Comparison of ENCODE assay signal across 19 cellular contexts in genomic region chr19:7739211-7739752, GRCh38. TPM values are rescaled to one million over a fixed set of nuclear protein-coding genes. Genes with fewer than 3 reads are reported as not detected.
A peak's percentile ranks its signal among the peaks of the same experiment; 100 is the strongest.
DNase-seq lines count a peak whose midpoint lies in the region; ATAC-seq, FAIRE-seq and TF ChIP-seq lines count a peak whose summit lies in the region.
"Had no signal": no experiment of that assay in that cellular context is flagged by ENCODE, and none has a peak within 500 bp of the region (broad histone marks: within the 10 kb centered on the region; RNA-seq: fewer than 3 reads in every experiment).

No MANE protein-coding gene starts in this region.

- H3K4me3 Mint-ChIP-seq in GM23338: no peak overlapping the region
- no peak overlapping the region for H3K4me3 Mint-ChIP-seq in dendritic cell treated with granulocyte-macrophage colony-stimulating factor and Interleukin-4, amounts not matched to agents 40 ng/mL and 50 ng/mL, for 4 days
- H3K4me3 Mint-ChIP-seq in CD8-positive, alpha-beta T cell: no peak overlapping the region
- H3K4me3 Mint-ChIP-seq: CD4-positive, alpha-beta T cell; HFFc6 had no signal

- CTCF ChIA-PET in HepG2 (lab: Yijun Ruan, JAX; ENCODE audit: low intra/inter-chr PET ratio, low total read pairs): no interaction called here
- CTCF ChIA-PET in CD8-positive, alpha-beta T cell (lab: Charles Lee): interaction anchor here (1.6 kb wide), 1 partner anchor 61 kb away, joined by 6 read pairs; no protein-coding TSS in a partner anchor

- TF ChIP-seq POLR2A in right lobe of liver (IDR thresholded peaks at IDR 0.05) (no peak), HepG2 (IDR thresholded peaks at IDR 0.05; ENCODE audit: insufficient read depth in 1 of 2, low read depth in 2 of 2, low read length in 2 of 2) (no peak)

- intact Hi-C loops in right lobe of liver (cut with DNase I): no loop called here
- intact Hi-C loops in HepG2 (cut with micrococcal nuclease; ENCODE audit: unreplicated experiment): no loop called here
- intact Hi-C loops in dendritic cell treated with granulocyte-macrophage colony-stimulating factor and Interleukin-4, amounts not matched to agents 40 ng/mL and 50 ng/mL, for 4 days (cut with micrococcal nuclease): no loop called here
- intact Hi-C loops in CD8-positive, alpha-beta T cell (cut with DNase I, micrococcal nuclease): no loop called here
- intact Hi-C loops in upper lobe of right lung (cut with DNase I): no loop called here

- H3K36me3 ChIP-seq in right lobe of liver (no peaks in the 10 kb centered on the region), HepG2 (replicated peaks in 1 of 2; ENCODE audit: control insufficient read depth in 1 of 2, insufficient read depth in 2 of 2, low read length in 2 of 2) (no peaks in the 10 kb centered on the region), GM23338 (ENCODE audit: insufficient read depth) (no peaks in the 10 kb centered on the region), upper lobe of right lung (no peaks in the 10 kb centered on the region)
- H3K36me3 ChIP-seq in CD8-positive, alpha-beta T cell (ENCODE audit: insufficient read depth, low read length): no peaks in the 10 kb centered on the region

- no peak for FAIRE-seq in HepG2 (lab: Jason Lieb, UNC)

- H3K79me2 ChIP-seq in HepG2 (ENCODE audit: insufficient read depth, low read length): no peaks in the 10 kb centered on the region
- no peaks in the 10 kb centered on the region for H3K79me2 ChIP-seq in GM23338 (replicated peaks; ENCODE audit: insufficient read depth)

- H3K27me3 ChIP-seq in right lobe of liver (no peaks in the 10 kb centered on the region), HepG2 (ENCODE audit: control insufficient read depth in 1 of 2, insufficient read depth in 2 of 2, low read length in 2 of 2) (peaks cover 3 to 20% of the 10 kb centered on the region in 2 experiments; a peak in 2 of 5 replicates), GM23338 (ENCODE audit: insufficient read depth) (no peaks in the 10 kb centered on the region), upper lobe of right lung (no peaks in the 10 kb centered on the region)
- no peaks in the 10 kb centered on the region for H3K27me3 ChIP-seq in CD8-positive, alpha-beta T cell (ENCODE audit: insufficient read depth, low read length)

- H3K4me2 ChIP-seq in HepG2 (ENCODE audit: low read depth, low read length) (no peak overlapping the region), GM23338 (no peak overlapping the region)

- no peaks in the 10 kb centered on the region; the same call in 2 of the 3 replicates for H3K9me3 Mint-ChIP-seq in GM23338
- no peaks in the 10 kb centered on the region for H3K9me3 Mint-ChIP-seq in dendritic cell treated with granulocyte-macrophage colony-stimulating factor and Interleukin-4, amounts not matched to agents 40 ng/mL and 50 ng/mL, for 4 days
- H3K9me3 Mint-ChIP-seq in CD8-positive, alpha-beta T cell: no peaks in the 10 kb centered on the region
- H3K9me3 Mint-ChIP-seq: CD4-positive, alpha-beta T cell; HFFc6 had no signal

- in situ Hi-C loops in HepG2 (cut with HindIII; ENCODE audit: extremely low pct_ligation_motif_present, low pct_unique_long_range_greater_than_20kb): no loop called here

- BruUV-seq in HepG2 (replicated peaks; lab: Mats Ljungman, UMichigan): no TSS peak

- H3K4me1 Mint-ChIP-seq in GM23338: peaks cover 4% of the 10 kb centered on the region; the same call in 2 of the 3 replicates
- H3K4me1 Mint-ChIP-seq in dendritic cell treated with granulocyte-macrophage colony-stimulating factor and Interleukin-4, amounts not matched to agents 40 ng/mL and 50 ng/mL, for 4 days (ENCODE audit: low read depth): peaks cover 97% of the 10 kb centered on the region
- H3K4me1 Mint-ChIP-seq in CD8-positive, alpha-beta T cell (ENCODE audit: low read depth): peaks cover 2% of the 10 kb centered on the region

- H3K9me3 ChIP-seq in right lobe of liver (no peaks in the 10 kb centered on the region), HepG2 (ENCODE audit: low read length) (no peaks in the 10 kb centered on the region), upper lobe of right lung (no peaks in the 10 kb centered on the region)
- H3K9me3 ChIP-seq in CD8-positive, alpha-beta T cell (ENCODE audit: low read length): no peaks in the 10 kb centered on the region

- H3K4me3 ChIP-seq in right lobe of liver (no peak overlapping the region), HepG2 (replicated peaks in 1 of 3; ENCODE audit: insufficient read depth in 1 of 3, low read depth in 2 of 3, low read length in 3 of 3) (no peak overlapping the region), GM23338 (no peak overlapping the region), upper lobe of right lung (no peak overlapping the region)
- no peak overlapping the region for H3K4me3 ChIP-seq in CD8-positive, alpha-beta T cell (ENCODE audit: low read depth, low read length)

- POLR2A ChIA-PET in HepG2 (lab: Yijun Ruan, JAX): no interaction called here
- POLR2A ChIA-PET in CD8-positive, alpha-beta T cell (lab: Charles Lee): no interaction called here

- H4K20me1 ChIP-seq in HepG2 (ENCODE audit: insufficient read depth, low read length): no peaks in the 10 kb centered on the region
- no peaks in the 10 kb centered on the region for H4K20me1 ChIP-seq in GM23338 (replicated peaks; ENCODE audit: insufficient read depth)

- peak overlapping the region in 1 of 3 donors; percentile 18 for H3K27ac ChIP-seq in right lobe of liver
- no peak overlapping the region for H3K27ac ChIP-seq in HepG2 (ENCODE audit: extremely low read length, insufficient read depth, low read length)
- H3K27ac ChIP-seq in GM23338 (ENCODE audit: low read depth): no peak overlapping the region
- H3K27ac ChIP-seq in CD8-positive, alpha-beta T cell (ENCODE audit: low read depth, low read length): no peak overlapping the region
- H3K27ac ChIP-seq in upper lobe of right lung: no peak overlapping the region
- H3K27ac ChIP-seq: 22Rv1 had no signal

- TF ChIP-seq RAD21 in HepG2 (CRISPR knock-in tag; IDR thresholded peaks at IDR 0.05): no peak

- H3K27me3 Mint-ChIP-seq in GM23338 (ENCODE audit: insufficient read depth, low read depth, poor library complexity): peaks cover 4% of the 10 kb centered on the region
- H3K27me3 Mint-ChIP-seq in dendritic cell treated with granulocyte-macrophage colony-stimulating factor and Interleukin-4, amounts not matched to agents 40 ng/mL and 50 ng/mL, for 4 days: no peaks in the 10 kb centered on the region
- H3K27me3 Mint-ChIP-seq in CD8-positive, alpha-beta T cell (ENCODE audit: low read depth): peaks cover 10% of the 10 kb centered on the region

- DNase-seq in right lobe of liver (no peak), HepG2 (ENCODE audit: low spot score) (no peak), GM23338 (ENCODE audit: low spot score) (peak; percentile 5), activated gamma-delta T cell (lab: John Stamatoyannopoulos, UW) (no peak), upper lobe of right lung (no peak), RPMI8226 (no peak)
- DNase-seq in CD8-positive, alpha-beta T cell: no peak
- DNase-seq: CD4-positive, alpha-beta T cell; DMS53; GF-D8; HCEC 1CT; HFFc6; IMR-90; KBM-7 had no signal

- WGBS in right lobe of liver (ENCODE audit: insufficient coverage, low coverage, low lambda C conversion rate, missing lambda C conversion rate): 28% methylated on average over 2 of the region's 2 CpGs
- WGBS in HepG2 (ENCODE audit: low lambda C conversion rate): 45% methylated on average over 2 of the region's 2 CpGs

- H3K4me1 ChIP-seq in right lobe of liver (no peaks in the 10 kb centered on the region), HepG2 (ENCODE audit: insufficient read depth, low read length) (peaks cover 10% of the 10 kb centered on the region; the same call in 1 of the 2 replicates), GM23338 (ENCODE audit: insufficient read depth) (no peaks in the 10 kb centered on the region), upper lobe of right lung (no peaks in the 10 kb centered on the region)
- no peaks in the 10 kb centered on the region for H3K4me1 ChIP-seq in CD8-positive, alpha-beta T cell (ENCODE audit: insufficient read depth, low read length)

- H2AFZ ChIP-seq in HepG2 (ENCODE audit: low read length): no peak overlapping the region
- H2AFZ ChIP-seq in GM23338: peak overlapping the region; percentile 94

- ATAC-seq in right lobe of liver (peak in 3 of 4 donors; percentile 33 to 71 (median 55)), HepG2 (no peak), GM23338 (no peak), upper lobe of right lung (no peak)
- ATAC-seq in CD8-positive, alpha-beta T cell: no peak

- H3K9me2 ChIP-seq in GM23338 (ENCODE audit: insufficient read depth): no peaks in the 10 kb centered on the region

- H3F3A ChIP-seq in GM23338 (replicated peaks; ENCODE audit: low read depth): no peaks in the 10 kb centered on the region

- TF ChIP-seq CTCF in right lobe of liver (IDR thresholded peaks at IDR 0.05) (no peak), HepG2 (CRISPR knock-in tag; IDR thresholded peaks at IDR 0.05) (no peak), GM23338 (conservative IDR thresholded peaks at IDR 0.05; ENCODE audit: low read depth in 2 of 2) (no peak), upper lobe of right lung (IDR thresholded peaks at IDR 0.05) (no peak)
- TF ChIP-seq CTCF in CD8-positive, alpha-beta T cell (IDR thresholded peaks at IDR 0.05): no peak

- H3K36me3 Mint-ChIP-seq in GM23338 (ENCODE audit: low read depth): no peaks in the 10 kb centered on the region
- H3K36me3 Mint-ChIP-seq in dendritic cell treated with granulocyte-macrophage colony-stimulating factor and Interleukin-4, amounts not matched to agents 40 ng/mL and 50 ng/mL, for 4 days (ENCODE audit: low read depth): peaks cover 89% of the 10 kb centered on the region
- H3K36me3 Mint-ChIP-seq in CD8-positive, alpha-beta T cell: no peaks in the 10 kb centered on the region

- TF ChIP-seq EP300 in HepG2 (IDR thresholded peaks at IDR 0.05; ENCODE audit: low read depth in 2 of 2, low read length in 2 of 2): no peak
- no peak for TF ChIP-seq EP300 in HepG2 (CRISPR knock-in tag; IDR thresholded peaks at IDR 0.05; ENCODE audit: borderline replicate concordance)

- H3K9ac ChIP-seq in HepG2 (ENCODE audit: insufficient read depth, low read depth, low read length): no peak overlapping the region

- no peak overlapping the region for H3K27ac Mint-ChIP-seq in GM23338
- peak overlapping the region; percentile 87 for H3K27ac Mint-ChIP-seq in dendritic cell treated with granulocyte-macrophage colony-stimulating factor and Interleukin-4, amounts not matched to agents 40 ng/mL and 50 ng/mL, for 4 days
- H3K27ac Mint-ChIP-seq in CD8-positive, alpha-beta T cell: no peak overlapping the region
- H3K27ac Mint-ChIP-seq: CD4-positive, alpha-beta T cell; HFFc6 had no signal

RNA-seq across cellular contexts. Expression of gene CLEC4G, which starts 7.4 kb away (rescaled TPM):
- total RNA-seq in right lobe of liver (10 to 100 TPM; 25.7 to 59.0 (median 38.2) TPM), HepG2 (2016; rRNA removed; fragmentation: Illumina TruSeq; extraction: Trizol) (not detected in 2 replicates), upper lobe of right lung (1.4 TPM)
- total RNA-seq in HepG2 (2016; cell fraction: cytosol; rRNA removed; fragmentation: Illumina TruSeq; extraction: Trizol; ENCODE audit: low read depth): not detected in 2 replicates
- not detected in 2 replicates for total RNA-seq in HepG2 (2016; cell fraction: insoluble cytoplasmic fraction; rRNA removed; fragmentation: Illumina TruSeq; extraction: Trizol)
- total RNA-seq in HepG2 (2016; cell fraction: membrane; rRNA removed; fragmentation: Illumina TruSeq; extraction: Trizol): not detected in 2 replicates
- total RNA-seq in HepG2 (2016; cell fraction: nucleus; rRNA removed; fragmentation: Illumina TruSeq; extraction: Trizol): not detected in 2 replicates
- polyA plus RNA-seq in HepG2 (2011; rRNA removed) (not detected in 2 replicates), GM23338 (2016; fragmentation: Nextera tagmentation; extraction: Ambion mirVana) (0.65 and 0.70 TPM in 2 replicates)
- polyA plus RNA-seq in HepG2 (2011; cell fraction: cytosol; rRNA removed): not detected in 2 replicates
- not detected in 2 replicates for polyA plus RNA-seq in HepG2 (2011; cell fraction: nucleus; rRNA removed)
- polyA plus RNA-seq in HepG2 (2012): not detected in 2 replicates
- not detected in 2 replicates for polyA plus RNA-seq in HepG2 (2016; cell fraction: cytosol; fragmentation: Illumina TruSeq; extraction: Trizol; ENCODE audit: low read depth)
- polyA plus RNA-seq in HepG2 (2016; cell fraction: insoluble cytoplasmic fraction; fragmentation: Illumina TruSeq; extraction: Trizol; ENCODE audit: low read depth): not detected in 2 replicates
- polyA plus RNA-seq in HepG2 (2016; cell fraction: membrane; fragmentation: Illumina TruSeq; extraction: Trizol; ENCODE audit: low read depth): not detected in 2 replicates
- not detected in 2 replicates for polyA plus RNA-seq in HepG2 (2016; cell fraction: nucleus; fragmentation: Illumina TruSeq; extraction: Trizol; ENCODE audit: insufficient read depth, low read depth)
- not detected in 2 replicates for polyA minus RNA-seq in HepG2 (2011; rRNA and poly(A)+ RNA removed; ENCODE audit: low replicate concordance)
- not detected in 2 replicates for polyA minus RNA-seq in HepG2 (2011; cell fraction: cytosol; rRNA and poly(A)+ RNA removed)
- polyA minus RNA-seq in HepG2 (2011; cell fraction: nucleus; rRNA and poly(A)+ RNA removed): not detected in 2 replicates
- total RNA-seq in GM23338 (2014; rRNA removed; shearing (Covaris generic)): 0.23 and 0.52 TPM in 2 replicates
- total RNA-seq in CD8-positive, alpha-beta T cell: not detected
- total RNA-seq: A673; CD4-positive, alpha-beta T cell; H4; HFFc6; IMR-90 had no signal
- polyA plus RNA-seq: BJ, IMR-90 had no signal

RNA-seq across cellular contexts. Expression of gene CD209, which starts 8.1 kb away (rescaled TPM):
- total RNA-seq in right lobe of liver (1 to 10 TPM in 4 of 6 experiments, under 1 TPM in 2; 0.42 to 6.7 (median 2.8) TPM), HepG2 (2016; rRNA removed; fragmentation: Illumina TruSeq; extraction: Trizol) (not detected in 2 replicates), upper lobe of right lung (10.6 TPM)
- total RNA-seq in HepG2 (2016; cell fraction: cytosol; rRNA removed; fragmentation: Illumina TruSeq; extraction: Trizol; ENCODE audit: low read depth): not detected in 2 replicates
- total RNA-seq in HepG2 (2016; cell fraction: insoluble cytoplasmic fraction; rRNA removed; fragmentation: Illumina TruSeq; extraction: Trizol): not detected in 2 replicates
- total RNA-seq in HepG2 (2016; cell fraction: membrane; rRNA removed; fragmentation: Illumina TruSeq; extraction: Trizol): not detected in 2 replicates
- not detected in 2 replicates for total RNA-seq in HepG2 (2016; cell fraction: nucleus; rRNA removed; fragmentation: Illumina TruSeq; extraction: Trizol)
- polyA plus RNA-seq in HepG2 (2011; rRNA removed) (not detected in 2 replicates), GM23338 (2016; fragmentation: Nextera tagmentation; extraction: Ambion mirVana) (not detected in 2 replicates)
- polyA plus RNA-seq in HepG2 (2011; cell fraction: cytosol; rRNA removed): not detected in 2 replicates
- not detected in 2 replicates for polyA plus RNA-seq in HepG2 (2011; cell fraction: nucleus; rRNA removed)
- not detected in 2 replicates for polyA plus RNA-seq in HepG2 (2012)
- polyA plus RNA-seq in HepG2 (2016; cell fraction: cytosol; fragmentation: Illumina TruSeq; extraction: Trizol; ENCODE audit: low read depth): not detected in 2 replicates
- not detected in 2 replicates for polyA plus RNA-seq in HepG2 (2016; cell fraction: insoluble cytoplasmic fraction; fragmentation: Illumina TruSeq; extraction: Trizol; ENCODE audit: low read depth)
- not detected in 2 replicates for polyA plus RNA-seq in HepG2 (2016; cell fraction: membrane; fragmentation: Illumina TruSeq; extraction: Trizol; ENCODE audit: low read depth)
- not detected in 2 replicates for polyA plus RNA-seq in HepG2 (2016; cell fraction: nucleus; fragmentation: Illumina TruSeq; extraction: Trizol; ENCODE audit: insufficient read depth, low read depth)
- polyA minus RNA-seq in HepG2 (2011; rRNA and poly(A)+ RNA removed; ENCODE audit: low replicate concordance): not detected in 2 replicates
- polyA minus RNA-seq in HepG2 (2011; cell fraction: cytosol; rRNA and poly(A)+ RNA removed): not detected in 2 replicates
- not detected in 2 replicates for polyA minus RNA-seq in HepG2 (2011; cell fraction: nucleus; rRNA and poly(A)+ RNA removed)
- 0.35 TPM in 1 of 2 replicates, not detected in the other for total RNA-seq in GM23338 (2014; rRNA removed; shearing (Covaris generic))
- not detected for total RNA-seq in CD8-positive, alpha-beta T cell
- total RNA-seq: A673; CD4-positive, alpha-beta T cell; HFFc6; IMR-90 had no signal
- polyA plus RNA-seq: BJ, IMR-90 had no signal

RNA-seq across cellular contexts. Expression of gene CLEC4M, which starts 23.8 kb away (rescaled TPM):
- total RNA-seq in right lobe of liver (10 to 100 TPM; 12.8 to 64.8 (median 20.8) TPM), HepG2 (2016; rRNA removed; fragmentation: Illumina TruSeq; extraction: Trizol) (not detected in 2 replicates), upper lobe of right lung (4.8 TPM)
- total RNA-seq in HepG2 (2016; cell fraction: cytosol; rRNA removed; fragmentation: Illumina TruSeq; extraction: Trizol; ENCODE audit: low read depth): not detected in 2 replicates
- not detected in 2 replicates for total RNA-seq in HepG2 (2016; cell fraction: insoluble cytoplasmic fraction; rRNA removed; fragmentation: Illumina TruSeq; extraction: Trizol)
- not detected in 2 replicates for total RNA-seq in HepG2 (2016; cell fraction: membrane; rRNA removed; fragmentation: Illumina TruSeq; extraction: Trizol)
- not detected in 2 replicates for total RNA-seq in HepG2 (2016; cell fraction: nucleus; rRNA removed; fragmentation: Illumina TruSeq; extraction: Trizol)
- polyA plus RNA-seq in HepG2 (2011; rRNA removed) (0.07 TPM in 1 of 2 replicates, not detected in the other), GM23338 (2016; fragmentation: Nextera tagmentation; extraction: Ambion mirVana) (not detected in 2 replicates)
- not detected in 2 replicates for polyA plus RNA-seq in HepG2 (2011; cell fraction: cytosol; rRNA removed)
- not detected in 2 replicates for polyA plus RNA-seq in HepG2 (2011; cell fraction: nucleus; rRNA removed)
- not detected in 2 replicates for polyA plus RNA-seq in HepG2 (2012)
- not detected in 2 replicates for polyA plus RNA-seq in HepG2 (2016; cell fraction: cytosol; fragmentation: Illumina TruSeq; extraction: Trizol; ENCODE audit: low read depth)
- polyA plus RNA-seq in HepG2 (2016; cell fraction: insoluble cytoplasmic fraction; fragmentation: Illumina TruSeq; extraction: Trizol; ENCODE audit: low read depth): not detected in 2 replicates
- not detected in 2 replicates for polyA plus RNA-seq in HepG2 (2016; cell fraction: membrane; fragmentation: Illumina TruSeq; extraction: Trizol; ENCODE audit: low read depth)
- polyA plus RNA-seq in HepG2 (2016; cell fraction: nucleus; fragmentation: Illumina TruSeq; extraction: Trizol; ENCODE audit: insufficient read depth, low read depth): not detected in 2 replicates
- not detected in 2 replicates for polyA minus RNA-seq in HepG2 (2011; rRNA and poly(A)+ RNA removed; ENCODE audit: low replicate concordance)
- not detected in 2 replicates for polyA minus RNA-seq in HepG2 (2011; cell fraction: cytosol; rRNA and poly(A)+ RNA removed)
- not detected in 2 replicates for polyA minus RNA-seq in HepG2 (2011; cell fraction: nucleus; rRNA and poly(A)+ RNA removed)
- not detected in 2 replicates for total RNA-seq in GM23338 (2014; rRNA removed; shearing (Covaris generic))
- not detected for total RNA-seq in CD8-positive, alpha-beta T cell
- total RNA-seq: A673; CD4-positive, alpha-beta T cell; H4; HFFc6; IMR-90 had no signal
- polyA plus RNA-seq: BJ, IMR-90 had no signal

RNA-seq across cellular contexts. Expression of gene FCER2, which starts 37.4 kb away (rescaled TPM):
- total RNA-seq in right lobe of liver (under 1 TPM in 2 of 6 experiments, not detected in 4; 0.18 to 0.29 TPM), HepG2 (2016; rRNA removed; fragmentation: Illumina TruSeq; extraction: Trizol) (not detected in 2 replicates), upper lobe of right lung (0.58 TPM)
- total RNA-seq in HepG2 (2016; cell fraction: cytosol; rRNA removed; fragmentation: Illumina TruSeq; extraction: Trizol; ENCODE audit: low read depth): not detected in 2 replicates
- total RNA-seq in HepG2 (2016; cell fraction: insoluble cytoplasmic fraction; rRNA removed; fragmentation: Illumina TruSeq; extraction: Trizol): not detected in 2 replicates
- not detected in 2 replicates for total RNA-seq in HepG2 (2016; cell fraction: membrane; rRNA removed; fragmentation: Illumina TruSeq; extraction: Trizol)
- total RNA-seq in HepG2 (2016; cell fraction: nucleus; rRNA removed; fragmentation: Illumina TruSeq; extraction: Trizol): not detected in 2 replicates
- polyA plus RNA-seq in HepG2 (2011; rRNA removed) (not detected in 2 replicates), GM23338 (2016; fragmentation: Nextera tagmentation; extraction: Ambion mirVana) (0.29 and 0.38 TPM in 2 replicates)
- 0.03 TPM in 1 of 2 replicates, not detected in the other for polyA plus RNA-seq in HepG2 (2011; cell fraction: cytosol; rRNA removed)
- 0.09 TPM in 1 of 2 replicates, not detected in the other for polyA plus RNA-seq in HepG2 (2011; cell fraction: nucleus; rRNA removed)
- not detected in 2 replicates for polyA plus RNA-seq in HepG2 (2012)
- not detected in 2 replicates for polyA plus RNA-seq in HepG2 (2016; cell fraction: cytosol; fragmentation: Illumina TruSeq; extraction: Trizol; ENCODE audit: low read depth)
- polyA plus RNA-seq in HepG2 (2016; cell fraction: insoluble cytoplasmic fraction; fragmentation: Illumina TruSeq; extraction: Trizol; ENCODE audit: low read depth): not detected in 2 replicates
- not detected in 2 replicates for polyA plus RNA-seq in HepG2 (2016; cell fraction: membrane; fragmentation: Illumina TruSeq; extraction: Trizol; ENCODE audit: low read depth)
- not detected in 2 replicates for polyA plus RNA-seq in HepG2 (2016; cell fraction: nucleus; fragmentation: Illumina TruSeq; extraction: Trizol; ENCODE audit: insufficient read depth, low read depth)
- polyA minus RNA-seq in HepG2 (2011; rRNA and poly(A)+ RNA removed; ENCODE audit: low replicate concordance): 0.14 TPM in 1 of 2 replicates, not detected in the other
- not detected in 2 replicates for polyA minus RNA-seq in HepG2 (2011; cell fraction: cytosol; rRNA and poly(A)+ RNA removed)
- not detected in 2 replicates for polyA minus RNA-seq in HepG2 (2011; cell fraction: nucleus; rRNA and poly(A)+ RNA removed)
- not detected in 2 replicates for total RNA-seq in GM23338 (2014; rRNA removed; shearing (Covaris generic))
- total RNA-seq in CD8-positive, alpha-beta T cell: 1 to 10 TPM; 2.3 to 3.9 TPM
- total RNA-seq: A673; CD4-positive, alpha-beta T cell; H4; HFFc6; IMR-90 had no signal
- polyA plus RNA-seq: BJ, IMR-90 had no signal

RNA-seq across cellular contexts. Expression of gene TRAPPC5, which starts 58.6 kb away (rescaled TPM):
- 10 to 100 TPM; 41.7 to 66.5 (median 52.0) TPM for total RNA-seq in right lobe of liver
- 74.8 and 78.7 TPM in 2 replicates for total RNA-seq in HepG2 (2016; rRNA removed; fragmentation: Illumina TruSeq; extraction: Trizol)
- total RNA-seq in HepG2 (2016; cell fraction: cytosol; rRNA removed; fragmentation: Illumina TruSeq; extraction: Trizol; ENCODE audit: low read depth): 73.7 and 88.2 TPM in 2 replicates
- total RNA-seq in HepG2 (2016; cell fraction: insoluble cytoplasmic fraction; rRNA removed; fragmentation: Illumina TruSeq; extraction: Trizol): 85.8 and 87.4 TPM in 2 replicates
- total RNA-seq in HepG2 (2016; cell fraction: membrane; rRNA removed; fragmentation: Illumina TruSeq; extraction: Trizol): 66.2 and 93.1 TPM in 2 replicates
- 38.3 and 41.5 TPM in 2 replicates for total RNA-seq in HepG2 (2016; cell fraction: nucleus; rRNA removed; fragmentation: Illumina TruSeq; extraction: Trizol)
- polyA plus RNA-seq in HepG2 (2011; rRNA removed): 38.5 and 53.6 TPM in 2 replicates
- 23.1 and 50.4 TPM in 2 replicates for polyA plus RNA-seq in HepG2 (2011; cell fraction: cytosol; rRNA removed)
- 17.6 and 18.8 TPM in 2 replicates for polyA plus RNA-seq in HepG2 (2011; cell fraction: nucleus; rRNA removed)
- polyA plus RNA-seq in HepG2 (2012): 25.3 and 48.3 TPM in 2 replicates
- 68.2 and 80.1 TPM in 2 replicates for polyA plus RNA-seq in HepG2 (2016; cell fraction: cytosol; fragmentation: Illumina TruSeq; extraction: Trizol; ENCODE audit: low read depth)
- 78.0 and 80.4 TPM in 2 replicates for polyA plus RNA-seq in HepG2 (2016; cell fraction: insoluble cytoplasmic fraction; fragmentation: Illumina TruSeq; extraction: Trizol; ENCODE audit: low read depth)
- 55.0 and 69.6 TPM in 2 replicates for polyA plus RNA-seq in HepG2 (2016; cell fraction: membrane; fragmentation: Illumina TruSeq; extraction: Trizol; ENCODE audit: low read depth)
- 68.2 and 71.7 TPM in 2 replicates for polyA plus RNA-seq in HepG2 (2016; cell fraction: nucleus; fragmentation: Illumina TruSeq; extraction: Trizol; ENCODE audit: insufficient read depth, low read depth)
- 46.6 and 82.5 TPM in 2 replicates for polyA minus RNA-seq in HepG2 (2011; rRNA and poly(A)+ RNA removed; ENCODE audit: low replicate concordance)
- polyA minus RNA-seq in HepG2 (2011; cell fraction: cytosol; rRNA and poly(A)+ RNA removed): 36.2 and 41.8 TPM in 2 replicates
- polyA minus RNA-seq in HepG2 (2011; cell fraction: nucleus; rRNA and poly(A)+ RNA removed): 1.1 and 1.3 TPM in 2 replicates
- total RNA-seq in GM23338 (2014; rRNA removed; shearing (Covaris generic)): 78.3 and 83.8 TPM in 2 replicates
- polyA plus RNA-seq in GM23338 (2016; fragmentation: Nextera tagmentation; extraction: Ambion mirVana): 252 and 284 TPM in 2 replicates
- 10 to 100 TPM; 32.4 to 39.5 TPM for total RNA-seq in CD8-positive, alpha-beta T cell
- 83.9 TPM for total RNA-seq in upper lobe of right lung

Comparison
In these comparisons a context has a peak if more than half of its experiments do, and no peak if none do; other contexts are left out.
1. ATAC-seq: peak in right lobe of liver (3 of 4); none in HepG2 (single experiment), GM23338 (single experiment), CD8-positive, alpha-beta T cell (single experiment) and upper lobe of right lung (single experiment).
2. RNA of gene CLEC4G, which starts 7.4 kb away (total RNA-seq): 25.7 to 59.0 TPM in right lobe of liver; 1.4 TPM in upper lobe of right lung (single experiment), 0.23 to 0.52 TPM in GM23338, not detected in HepG2 and not detected in CD8-positive, alpha-beta T cell; every median in the first group is over 10 times any median in the second.